Comparison of ENCODE assay signal across 14 cellular contexts in the genomic region with DNA sequence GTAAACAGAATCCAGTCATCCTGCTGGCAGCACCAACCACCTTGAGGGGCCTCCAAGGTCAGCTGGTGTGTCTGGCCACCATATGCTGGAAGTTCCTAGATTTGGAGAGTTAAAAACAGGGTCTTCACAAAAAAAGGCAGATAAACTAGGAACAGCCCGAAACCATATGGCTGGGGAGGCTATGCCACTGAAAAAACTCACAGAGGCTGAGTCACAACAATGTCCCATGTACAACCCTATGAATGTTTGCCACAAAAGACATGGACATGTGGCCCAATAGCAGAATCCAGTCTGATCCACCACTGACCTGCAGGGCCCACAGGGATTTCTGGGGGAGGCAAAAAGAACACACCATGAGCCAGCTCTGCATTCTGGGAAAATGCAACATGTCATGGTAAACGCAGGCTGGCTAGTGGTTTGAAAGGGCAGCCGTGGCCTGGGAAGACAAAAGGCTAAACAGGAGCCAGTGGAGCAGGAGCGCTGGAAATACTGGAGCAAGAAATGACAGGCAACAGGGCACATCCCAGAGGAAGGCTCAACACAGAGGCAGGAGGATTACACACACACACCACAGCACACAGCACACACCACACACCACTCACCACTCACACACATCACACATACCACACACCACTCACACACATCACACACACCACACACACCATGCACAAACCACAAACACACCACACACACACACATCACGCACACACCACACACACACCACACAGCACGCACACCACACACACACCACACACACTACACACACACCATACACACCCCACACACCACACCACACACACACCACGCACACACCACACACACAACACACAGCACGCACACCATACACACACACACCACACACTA. TPM values are rescaled to one million over a fixed set of nuclear protein-coding genes. Genes with fewer than 3 reads are reported as not detected.
A peak's percentile ranks its signal among the peaks of the same experiment; 100 is the strongest.
DNase-seq lines count a peak whose midpoint lies in the region; TF ChIP-seq lines count a peak whose summit lies in the region.
"Had no signal": no experiment of that assay in that cellular context is flagged by ENCODE, and none has a peak within 500 bp of the region (broad histone marks: within the 10 kb centered on the region; RNA-seq: fewer than 3 reads in every experiment).

No MANE protein-coding gene starts in this region.

- H3K9me3 ChIP-seq in breast epithelium, result no peaks in the 10 kb centered on the region
- no peaks in the 10 kb centered on the region for H3K9me3 ChIP-seq in ascending aorta
- no peaks in the 10 kb centered on the region for H3K9me3 ChIP-seq in tibial nerve
- H3K9me3 ChIP-seq: BLaER1, testis had no signal

- CTCF ChIA-PET in MCF 10A (lab: Yijun Ruan, JAX), result interaction anchor here (1.2 kb wide), 1 partner anchor 407 kb away, joined by 5 read pairs; no protein-coding TSS in a partner anchor

- no peak overlapping the region for H3K27ac Mint-ChIP-seq in MCF 10A (ENCODE audit: low read depth, unreplicated experiment)
- H3K27ac Mint-ChIP-seq: activated T-helper 2 cell treated with anti-CD3 and anti-CD28 coated beads, Interferon-gamma antibody, Interleukin-2, Interleukin-4, amounts not matched to agents 10 μg/mL and 5 μg/mL and 100 μg/mL, durations not matched to agents 14 hours and 24 hours and 36 hours had no signal

- BruUV-seq in MCF 10A (replicated peaks; lab: Mats Ljungman, UMichigan), result no TSS peak

- no peak for TF ChIP-seq POLR2A in breast epithelium (IDR thresholded peaks at IDR 0.05)
- TF ChIP-seq POLR2A in tibial nerve (IDR thresholded peaks at IDR 0.05), result no peak

- peak in 1 of 2 donors; percentile 17 for TF ChIP-seq EP300 in tibial nerve (IDR thresholded peaks at IDR 0.05)

- no peaks in the 10 kb centered on the region for H3K27me3 ChIP-seq in breast epithelium
- no peaks in the 10 kb centered on the region for H3K27me3 ChIP-seq in ascending aorta
- no peaks in the 10 kb centered on the region for H3K27me3 ChIP-seq in tibial nerve
- H3K27me3 ChIP-seq: BLaER1, testis had no signal

- intact Hi-C loops in breast epithelium (cut with DNase I; ENCODE audit: low total_unique reads) (no loop called here), MCF 10A (cut with micrococcal nuclease) (no loop called here), ascending aorta (cut with DNase I) (no loop called here)

- H3K4me3 ChIP-seq in breast epithelium (no peak overlapping the region), ascending aorta (no peak overlapping the region), tibial nerve (no peak overlapping the region)
- H3K4me3 ChIP-seq: BLaER1, testis had no signal

- H3K4me1 ChIP-seq in breast epithelium (peaks cover 0 to 5% of the 10 kb centered on the region in 2 donors), ascending aorta (no peaks in the 10 kb centered on the region), tibial nerve (peaks cover 0 to 28% (median 5%) of the 10 kb centered on the region in 4 donors)

- H3K27me3 Mint-ChIP-seq in MCF 10A (ENCODE audit: insufficient read depth, unreplicated experiment), result no peaks in the 10 kb centered on the region

- no peaks in the 10 kb centered on the region for H3K9me3 Mint-ChIP-seq in MCF 10A (ENCODE audit: unreplicated experiment)
- H3K9me3 Mint-ChIP-seq: activated T-helper 2 cell treated with anti-CD3 and anti-CD28 coated beads, Interferon-gamma antibody, Interleukin-2, Interleukin-4, amounts not matched to agents 10 μg/mL and 5 μg/mL and 100 μg/mL, durations not matched to agents 14 hours and 24 hours and 36 hours had no signal

- TF ChIP-seq CTCF in breast epithelium (IDR thresholded peaks at IDR 0.05) (no peak), MCF 10A (IDR thresholded peaks at IDR 0.05; ENCODE audit: unreplicated experiment) (no peak), ascending aorta (IDR thresholded peaks at IDR 0.05) (no peak), tibial nerve (IDR thresholded peaks at IDR 0.05) (no peak)

- H3K36me3 ChIP-seq in breast epithelium (no peaks in the 10 kb centered on the region), ascending aorta (no peaks in the 10 kb centered on the region), tibial nerve (no peaks in the 10 kb centered on the region)
- H3K36me3 ChIP-seq: BLaER1 had no signal

- peaks cover 40% of the 10 kb centered on the region for H3K4me1 Mint-ChIP-seq in MCF 10A (ENCODE audit: insufficient read depth, unreplicated experiment)

- H3K27ac ChIP-seq in breast epithelium (peak overlapping the region; percentile 76 to 84), ascending aorta (peak overlapping the region; percentile 31 to 46), tibial nerve (peak overlapping the region in 3 of 4 donors; percentile 46 to 78 (median 71))
- H3K27ac ChIP-seq: BLaER1, testis had no signal

- H3K4me3 Mint-ChIP-seq in MCF 10A (ENCODE audit: unreplicated experiment), result no peak overlapping the region

- WGBS in tibial nerve, 2 donors, result 57 to 75% methylated on average over 8 of the region's 8 CpGs

- DNase-seq in breast epithelium (ENCODE audit: low spot score in 2 of 2), result no peak
- no peak for DNase-seq in MCF 10A (ENCODE audit: unreplicated experiment)
- no peak for DNase-seq in ascending aorta (ENCODE audit: low spot score in 2 of 2)
- peak; percentile 57 for DNase-seq in iris pigment epithelial cell (ENCODE audit: low read depth)
- no peak for DNase-seq in tibial nerve (ENCODE audit: low spot score in 2 of 2)
- no peak for DNase-seq in SIG-M5 (lab: John Stamatoyannopoulos, UW)
- DNase-seq in D341Med (ENCODE audit: low spot score), result no peak
- no peak for DNase-seq in NOMO-1 (lab: John Stamatoyannopoulos, UW; ENCODE audit: unreplicated experiment in 2 of 2)
- DNase-seq: activated CD4-positive, CD25-positive, alpha-beta regulatory T cell treated with anti-CD3 and anti-CD28 coated beads, Interleukin-2, amount 50 U/mL, for 72 hours; cortex of kidney; stimulated activated CD4-positive, alpha-beta T cell treated with anti-CD3 and anti-CD28 coated beads, Interleukin-4, amount 100 ng/mL, for 24 hours; testis had no signal

- H3K36me3 Mint-ChIP-seq in MCF 10A (ENCODE audit: insufficient read depth, unreplicated experiment), result peaks cover 1% of the 10 kb centered on the region

- POLR2A ChIA-PET in MCF 10A (lab: Yijun Ruan, JAX), result no interaction called here

RNA-seq across cellular contexts. Expression of a gene that starts 55.4 kb away (rescaled TPM):
- total RNA-seq in breast epithelium, result 1 to 10 TPM in 2 of 3 donors, under 1 TPM in 1; 0.32 to 1.8 (median 1.3) TPM
- 5.3 and 6.8 TPM in 2 replicates for total RNA-seq in MCF 10A (2022)
- 0.75 TPM for total RNA-seq in ascending aorta
- 1 to 10 TPM; 1.7 to 6.3 (median 1.9) TPM for total RNA-seq in tibial nerve

RNA-seq across cellular contexts. Expression of a gene that starts 55.5 kb away (rescaled TPM):
- total RNA-seq in breast epithelium (10 to 100 TPM; 17.1 to 22.6 (median 22.1) TPM), MCF 10A (2022) (35.3 and 39.8 TPM in 2 replicates), ascending aorta (10.6 TPM), tibial nerve (10 to 100 TPM; 21.4 to 29.4 (median 25.5) TPM)
